1 cellular context compared by ENCODE assay signal in genomic region chr1:225999227-225999911, GRCh38.
A peak's percentile ranks its signal among the peaks of the same experiment; 100 is the strongest.
TF ChIP-seq lines count a peak whose summit lies in the region.

TSS of gene SDE2 (minus strand) at chr1:225999343. CDS start at chr1:225999312, 31 bp downstream.

TF ChIP-seq in HepG2, 621 proteins besides CTCF, POLR2A, EP300 and RAD21 (continued from another document and continues in another):
- TF ChIP-seq MLXIP (CRISPR knock-in tag; IDR thresholded peaks at IDR 0.05; ENCODE audit: borderline replicate concordance) = no peak
- no peak for TF ChIP-seq ZNF775 (CRISPR knock-in tag; IDR thresholded peaks at IDR 0.05; ENCODE audit: borderline replicate concordance)
- no peak for TF ChIP-seq U2AF1 (optimal IDR thresholded peaks at IDR 0.05; ENCODE audit: low read depth, low read length)
- TF ChIP-seq ZHX1 (CRISPR knock-in tag; IDR thresholded peaks at IDR 0.05; ENCODE audit: low read depth) = 0 out of 2 replicates have a peak, but pooled peaks have one; percentile 61
- no peak for TF ChIP-seq JUND (CRISPR knock-in tag; IDR thresholded peaks at IDR 0.05)
- no peak for TF ChIP-seq TEF (CRISPR knock-in tag; IDR thresholded peaks at IDR 0.05)
- TF ChIP-seq KIAA2018 (CRISPR knock-in tag; IDR thresholded peaks at IDR 0.05; ENCODE audit: borderline replicate concordance) = no peak; the same call in 1 of the 2 replicates
- no peak for TF ChIP-seq ZNF20 (CRISPR knock-in tag; IDR thresholded peaks at IDR 0.05)
- no peak for TF ChIP-seq THYN1 (CRISPR knock-in tag; IDR thresholded peaks at IDR 0.05; ENCODE audit: borderline replicate concordance, low read depth)
- TF ChIP-seq RBFOX2 (IDR thresholded peaks at IDR 0.05; ENCODE audit: low read depth, low read length) = peak; percentile 92
- no peak for TF ChIP-seq BCL3 (CRISPR knock-in tag; IDR thresholded peaks at IDR 0.05)
- TF ChIP-seq NFKB2 (CRISPR knock-in tag; IDR thresholded peaks at IDR 0.05; ENCODE audit: borderline replicate concordance) = no peak
- TF ChIP-seq ZNF746 (CRISPR knock-in tag; IDR thresholded peaks at IDR 0.05) = no peak
- no peak for TF ChIP-seq ZNF724P (CRISPR knock-in tag; IDR thresholded peaks at IDR 0.05; ENCODE audit: borderline replicate concordance)
- no peak for TF ChIP-seq SP1 (IDR thresholded peaks at IDR 0.05)
- TF ChIP-seq SP1 (CRISPR knock-in tag; IDR thresholded peaks at IDR 0.05) = peak; percentile 93
- TF ChIP-seq ZNF747 (CRISPR knock-in tag; IDR thresholded peaks at IDR 0.05; ENCODE audit: borderline replicate concordance) = no peak
- no peak for TF ChIP-seq SMYD3 (CRISPR knock-in tag; IDR thresholded peaks at IDR 0.05)
- peak; percentile 90 for TF ChIP-seq ZFY (CRISPR knock-in tag; IDR thresholded peaks at IDR 0.05)
- TF ChIP-seq THAP7 (CRISPR knock-in tag; IDR thresholded peaks at IDR 0.05) = no peak
- TF ChIP-seq HNRNPL (IDR thresholded peaks at IDR 0.05; ENCODE audit: low read depth, low read length) = no peak
- no peak for TF ChIP-seq MTA3 (CRISPR knock-in tag; IDR thresholded peaks at IDR 0.05)
- no peak for TF ChIP-seq SSRP1 (CRISPR knock-in tag; IDR thresholded peaks at IDR 0.05)
- 0 out of 2 replicates have a peak, but pooled peaks have one; percentile 4 for TF ChIP-seq ZNF205 (CRISPR knock-in tag; IDR thresholded peaks at IDR 0.05)
- TF ChIP-seq ZNF816 (CRISPR knock-in tag; IDR thresholded peaks at IDR 0.05; ENCODE audit: borderline replicate concordance) = peak; percentile 72; the same call in 1 of the 2 replicates
- no peak for TF ChIP-seq ZFP36 (IDR thresholded peaks at IDR 0.05; ENCODE audit: borderline replicate concordance, low read depth, low read length, partially characterized antibody)
- no peak for TF ChIP-seq RAD51 (IDR thresholded peaks at IDR 0.05; ENCODE audit: borderline replicate concordance)
- TF ChIP-seq TARDBP (CRISPR knock-in tag; IDR thresholded peaks at IDR 0.05) = peak; percentile 57; the same call in 1 of the 2 replicates
- TF ChIP-seq ATF4 (CRISPR knock-in tag; IDR thresholded peaks at IDR 0.05) = no peak
- TF ChIP-seq ZNF792 (CRISPR knock-in tag; IDR thresholded peaks at IDR 0.05) = 0 out of 2 replicates have a peak, but pooled peaks have one; percentile 25
- peak; percentile 76; the same call in 1 of the 2 replicates for TF ChIP-seq CCDC6 (CRISPR knock-in tag; IDR thresholded peaks at IDR 0.05)
- peak; percentile 75; the same call in 1 of the 2 replicates for TF ChIP-seq ELF3 (CRISPR knock-in tag; IDR thresholded peaks at IDR 0.05)
- TF ChIP-seq NFE2L1 (CRISPR knock-in tag; IDR thresholded peaks at IDR 0.05; ENCODE audit: borderline replicate concordance) = no peak
- no peak for TF ChIP-seq GRHL1 (CRISPR knock-in tag; conservative IDR thresholded peaks at IDR 0.05)
- TF ChIP-seq HNF1B (CRISPR knock-in tag; IDR thresholded peaks at IDR 0.05) = peak; percentile 33; the same call in 1 of the 2 replicates
- TF ChIP-seq SP5 (CRISPR knock-in tag; IDR thresholded peaks at IDR 0.05; ENCODE audit: borderline replicate concordance, low read depth) = peak; percentile 91
- TF ChIP-seq POLR2G (IDR thresholded peaks at IDR 0.05; ENCODE audit: low read depth, low read length) = peak; percentile 96
- TF ChIP-seq ATRX (CRISPR knock-in tag; IDR thresholded peaks at IDR 0.05; ENCODE audit: borderline replicate concordance) = no peak
- peak; percentile 21; the same call in 1 of the 2 replicates for TF ChIP-seq ZNF451 (CRISPR knock-in tag; IDR thresholded peaks at IDR 0.05)
